7 cellular contexts compared by ENCODE assay signal in the genomic region with DNA sequence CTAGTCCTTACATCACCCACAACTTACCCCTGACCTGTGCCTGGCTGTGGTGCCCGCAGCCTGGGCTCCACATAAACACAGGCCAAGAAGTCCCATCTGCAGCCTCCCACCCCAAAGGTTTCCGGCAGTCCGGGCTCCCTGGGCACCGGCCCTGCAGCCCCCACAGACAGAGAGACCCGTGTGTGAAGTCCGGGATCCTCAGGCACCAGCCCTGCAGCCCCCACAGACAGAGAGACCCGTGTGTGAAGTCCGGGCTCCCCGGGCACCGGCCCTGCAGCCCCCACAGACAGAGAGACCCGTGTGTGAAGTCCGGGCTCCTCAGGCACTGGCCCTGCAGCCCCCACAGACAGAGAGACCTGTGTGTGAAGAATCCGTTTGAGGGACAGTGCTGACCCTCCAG.
A peak's percentile ranks its signal among the peaks of the same experiment; 100 is the strongest.
DNase-seq lines count a peak whose midpoint lies in the region; ATAC-seq, FAIRE-seq and TF ChIP-seq lines count a peak whose summit lies in the region.
"Not testable (repeated sequence)": the region's sequence is repeated elsewhere in the genome, so short reads cannot be mapped to it uniquely, and the experiment has no call there.

No MANE protein-coding gene starts in this region.

- TF ChIP-seq POLR2A in HepG2 (IDR thresholded peaks at IDR 0.05; ENCODE audit: insufficient read depth in 1 of 2, low read depth in 2 of 2, low read length in 2 of 2); spleen (IDR thresholded peaks at IDR 0.05): not testable (repeated sequence)

- H3K4me2 ChIP-seq in BLaER1 treated with 17β-estradiol and CSF1 and Interleukin-3, amounts not matched to agents 10 nM and 100 nM: peak overlapping the region in 9 of 11 experiments; percentile 54 to 94 (median 78); a peak in 18 of 22 replicates
- H3K4me2 ChIP-seq in OCI-LY1 (ENCODE audit: low read length): peak overlapping the region; percentile 46
- H3K4me2 ChIP-seq in SU-DHL-6 (ENCODE audit: low read depth, low read length, poor library complexity, severe bottlenecking): peak overlapping the region; percentile 24
- peak overlapping the region; percentile 51; the same call in 1 of the 2 replicates for H3K4me2 ChIP-seq in HepG2 (ENCODE audit: low read depth, low read length)

- CTCF ChIA-PET in HepG2 (lab: Yijun Ruan, JAX; ENCODE audit: low intra/inter-chr PET ratio, low total read pairs): not testable (repeated sequence)

- not testable (repeated sequence) for DNase-seq in activated T-helper 2 cell treated with anti-CD3 and anti-CD28 coated beads, Interferon-gamma antibody, Interleukin-2, Interleukin-4, amounts not matched to agents 10 μg/mL and 5 μg/mL and 100 μg/mL, durations not matched to agents 14 hours and 24 hours and 36 hours (ENCODE audit: low spot score); HepG2 (ENCODE audit: low spot score); stimulated activated naive B cell treated with anti-CD40 and anti-IgM and Interleukin-4, amounts not matched to agents 10 μg/mL and 1 μg/mL and 100 μg/mL, for 72 hours
- peak; percentile 56 for DNase-seq in spleen

- not testable (repeated sequence) for H3K9me3 Mint-ChIP-seq in activated T-helper 2 cell treated with anti-CD3 and anti-CD28 coated beads, Interferon-gamma antibody, Interleukin-2, Interleukin-4, amounts not matched to agents 10 μg/mL and 5 μg/mL and 100 μg/mL, durations not matched to agents 14 hours and 24 hours and 36 hours; stimulated activated naive B cell treated with anti-CD40 and anti-IgM and Interleukin-4, amounts not matched to agents 10 μg/mL and 1 μg/mL and 100 μg/mL, for 72 hours

- not testable (repeated sequence) for H3K4me3 Mint-ChIP-seq in activated T-helper 2 cell treated with anti-CD3 and anti-CD28 coated beads, Interferon-gamma antibody, Interleukin-2, Interleukin-4, amounts not matched to agents 10 μg/mL and 5 μg/mL and 100 μg/mL, durations not matched to agents 14 hours and 24 hours and 36 hours (ENCODE audit: low read depth); stimulated activated naive B cell treated with anti-CD40 and anti-IgM and Interleukin-4, amounts not matched to agents 10 μg/mL and 1 μg/mL and 100 μg/mL, for 72 hours

- H3K36me3 Mint-ChIP-seq in activated T-helper 2 cell treated with anti-CD3 and anti-CD28 coated beads, Interferon-gamma antibody, Interleukin-2, Interleukin-4, amounts not matched to agents 10 μg/mL and 5 μg/mL and 100 μg/mL, durations not matched to agents 14 hours and 24 hours and 36 hours (ENCODE audit: low read depth); stimulated activated naive B cell treated with anti-CD40 and anti-IgM and Interleukin-4, amounts not matched to agents 10 μg/mL and 1 μg/mL and 100 μg/mL, for 72 hours: not testable (repeated sequence)

- not testable (repeated sequence) for TF ChIP-seq CTCF in OCI-LY1 (IDR thresholded peaks at IDR 0.05; ENCODE audit: low read length); SU-DHL-6 (IDR thresholded peaks at IDR 0.05; ENCODE audit: insufficient read depth, low read length, poor library complexity, severe bottlenecking); HepG2 (CRISPR knock-in tag; IDR thresholded peaks at IDR 0.05); spleen (IDR thresholded peaks at IDR 0.05 in 8 of 11, conservative IDR thresholded peaks at IDR 0.05 in 3 of 11)

- not testable (repeated sequence) for H3F3A ChIP-seq in OCI-LY1 (ENCODE audit: insufficient read depth, low read length); SU-DHL-6 (ENCODE audit: insufficient read depth)

- peaks cover 18% of the 10 kb centered on the region for H3K4me1 Mint-ChIP-seq in activated T-helper 2 cell treated with anti-CD3 and anti-CD28 coated beads, Interferon-gamma antibody, Interleukin-2, Interleukin-4, amounts not matched to agents 10 μg/mL and 5 μg/mL and 100 μg/mL, durations not matched to agents 14 hours and 24 hours and 36 hours (ENCODE audit: low read depth)
- H3K4me1 Mint-ChIP-seq in stimulated activated naive B cell treated with anti-CD40 and anti-IgM and Interleukin-4, amounts not matched to agents 10 μg/mL and 1 μg/mL and 100 μg/mL, for 72 hours: peaks cover 12 to 34% of the 10 kb centered on the region in 2 donors

- not testable (repeated sequence) for H3K9me2 ChIP-seq in OCI-LY1 (ENCODE audit: low read depth, low read length); SU-DHL-6 (replicated peaks; ENCODE audit: insufficient read depth, low read length)

- H3K4me1 ChIP-seq in BLaER1 treated with 17β-estradiol and CSF1 and Interleukin-3, amounts not matched to agents 10 nM and 100 nM: peaks cover 0 to 64% (median 48%) of the 10 kb centered on the region in 10 experiments; a peak in 17 of 20 replicates
- H3K4me1 ChIP-seq in OCI-LY1 (ENCODE audit: insufficient read depth, low read length, severe bottlenecking): peaks cover 69% of the 10 kb centered on the region
- H3K4me1 ChIP-seq in HepG2 (ENCODE audit: insufficient read depth, low read length); spleen: not testable (repeated sequence)

- not testable (repeated sequence) for TF ChIP-seq EP300 in HepG2 (IDR thresholded peaks at IDR 0.05; ENCODE audit: low read depth in 2 of 2, low read length in 2 of 2); HepG2 (CRISPR knock-in tag; IDR thresholded peaks at IDR 0.05; ENCODE audit: borderline replicate concordance)

- peak overlapping the region in 2 of 10 experiments; percentile 54 to 57; a peak in 4 of 20 replicates for H3K4me3 ChIP-seq in BLaER1 treated with 17β-estradiol and CSF1 and Interleukin-3, amounts not matched to agents 10 nM and 100 nM
- peak overlapping the region; percentile 57 for H3K4me3 ChIP-seq in OCI-LY1 (ENCODE audit: low read depth, low read length, poor library complexity, severe bottlenecking)
- H3K4me3 ChIP-seq in SU-DHL-6 (ENCODE audit: insufficient read depth, low read length, poor library complexity, severe bottlenecking); spleen: not testable (repeated sequence)
- H3K4me3 ChIP-seq in HepG2 (replicated peaks in 1 of 3; ENCODE audit: insufficient read depth in 1 of 3, low read depth in 2 of 3, low read length in 3 of 3): peak overlapping the region in 1 of 3 experiments; percentile 52; a peak in 2 of 6 replicates

- not testable (repeated sequence) for BruUV-seq in HepG2 (replicated peaks; lab: Mats Ljungman, UMichigan)

- FAIRE-seq in HepG2 (lab: Jason Lieb, UNC): not testable (repeated sequence)

- not testable (repeated sequence) for H3K36me3 ChIP-seq in BLaER1 treated with 17β-estradiol and CSF1 and Interleukin-3, amounts not matched to agents 10 nM and 100 nM; OCI-LY1 (ENCODE audit: insufficient read depth, low read length); SU-DHL-6 (ENCODE audit: low read length); HepG2 (replicated peaks in 1 of 2; ENCODE audit: control insufficient read depth in 1 of 2, insufficient read depth in 2 of 2, low read length in 2 of 2); spleen

- H3K9me3 ChIP-seq in BLaER1 treated with 17β-estradiol and CSF1 and Interleukin-3, amounts not matched to agents 10 nM and 100 nM (replicated peaks in 1 of 11); OCI-LY1 (ENCODE audit: low read length); SU-DHL-6 (ENCODE audit: insufficient read depth, low read length); HepG2 (ENCODE audit: low read length); spleen: not testable (repeated sequence)

- no CpG with 5 or more reads among the region's 13 CpGs for WGBS in HepG2 (ENCODE audit: low lambda C conversion rate)
- 83 to 98% (median 88%) methylated on average over 8 to 13 of the region's 13 CpGs for WGBS in spleen, 5 donors

- POLR2A ChIA-PET in HepG2 (lab: Yijun Ruan, JAX): not testable (repeated sequence)

- H4K20me1 ChIP-seq in BLaER1 treated with 17β-estradiol and CSF1 and Interleukin-3, amounts not matched to agents 10 nM and 100 nM; OCI-LY1 (ENCODE audit: insufficient read depth, low read length); SU-DHL-6 (ENCODE audit: low read depth, low read length); HepG2 (ENCODE audit: insufficient read depth, low read length): not testable (repeated sequence)

- H3K9ac ChIP-seq in BLaER1 treated with 17β-estradiol and CSF1 and Interleukin-3, amounts not matched to agents 10 nM and 100 nM: peak overlapping the region in 5 of 11 experiments; percentile 44 to 78 (median 72); a peak in 9 of 22 replicates
- peak overlapping the region; percentile 71 for H3K9ac ChIP-seq in OCI-LY1 (ENCODE audit: low read length)
- peak overlapping the region; percentile 38 for H3K9ac ChIP-seq in SU-DHL-6 (ENCODE audit: low read length)
- H3K9ac ChIP-seq in HepG2 (ENCODE audit: insufficient read depth, low read depth, low read length): not testable (repeated sequence)

- not testable (repeated sequence) for H2AFZ ChIP-seq in OCI-LY1 (ENCODE audit: low read length); SU-DHL-6 (ENCODE audit: low read depth, low read length, severe bottlenecking); HepG2 (ENCODE audit: low read length)

- peak; percentile 1; the same call in 1 of the 3 replicates for ATAC-seq in HepG2
- ATAC-seq in stimulated activated naive B cell treated with anti-CD40 and anti-IgM and Interleukin-4, amounts not matched to agents 10 μg/mL and 1 μg/mL and 100 μg/mL, for 72 hours (replicated peaks): not testable (repeated sequence)

- peaks cover 0 to 25% (median 0%) of the 10 kb centered on the region in 11 experiments; a peak in 7 of 22 replicates for H3K27me3 ChIP-seq in BLaER1 treated with 17β-estradiol and CSF1 and Interleukin-3, amounts not matched to agents 10 nM and 100 nM
- H3K27me3 ChIP-seq in OCI-LY1 (ENCODE audit: insufficient read depth, low read length); SU-DHL-6 (ENCODE audit: low read length); HepG2 (ENCODE audit: control insufficient read depth in 1 of 2, insufficient read depth in 2 of 2, low read length in 2 of 2); spleen (replicated peaks in 1 of 7): not testable (repeated sequence)

- TF ChIP-seq RAD21 in HepG2 (CRISPR knock-in tag; IDR thresholded peaks at IDR 0.05): not testable (repeated sequence)

- H3K27ac ChIP-seq in BLaER1 treated with 17β-estradiol and CSF1 and Interleukin-3, amounts not matched to agents 10 nM and 100 nM: peak overlapping the region in 7 of 11 experiments; percentile 35 to 77 (median 68); a peak in 12 of 22 replicates
- H3K27ac ChIP-seq in OCI-LY1 (ENCODE audit: low read depth, low read length, poor library complexity, severe bottlenecking) (peak overlapping the region; percentile 98), SU-DHL-6 (ENCODE audit: low read depth, low read length) (peak overlapping the region; percentile 58)
- H3K27ac ChIP-seq in HepG2 (ENCODE audit: extremely low read length, insufficient read depth, low read length); spleen: not testable (repeated sequence)

- intact Hi-C loops in activated T-helper 2 cell treated with anti-CD3 and anti-CD28 coated beads, Interferon-gamma antibody, Interleukin-2, Interleukin-4, amounts not matched to agents 10 μg/mL and 5 μg/mL and 100 μg/mL, durations not matched to agents 14 hours and 24 hours and 36 hours (cut with micrococcal nuclease); HepG2 (cut with micrococcal nuclease; ENCODE audit: unreplicated experiment); spleen (cut with DNase I; ENCODE audit: low total_unique reads): not testable (repeated sequence)

- H3K79me2 ChIP-seq in OCI-LY1 (ENCODE audit: insufficient read depth, low read length); SU-DHL-6 (ENCODE audit: insufficient read depth, low read length); HepG2 (ENCODE audit: insufficient read depth, low read length): not testable (repeated sequence)

- H3K27ac Mint-ChIP-seq in activated T-helper 2 cell treated with anti-CD3 and anti-CD28 coated beads, Interferon-gamma antibody, Interleukin-2, Interleukin-4, amounts not matched to agents 10 μg/mL and 5 μg/mL and 100 μg/mL, durations not matched to agents 14 hours and 24 hours and 36 hours: peak overlapping the region; percentile 12
- peak overlapping the region; percentile 51 for H3K27ac Mint-ChIP-seq in stimulated activated naive B cell treated with anti-CD40 and anti-IgM and Interleukin-4, amounts not matched to agents 10 μg/mL and 1 μg/mL and 100 μg/mL, for 72 hours

- H3K27me3 Mint-ChIP-seq in activated T-helper 2 cell treated with anti-CD3 and anti-CD28 coated beads, Interferon-gamma antibody, Interleukin-2, Interleukin-4, amounts not matched to agents 10 μg/mL and 5 μg/mL and 100 μg/mL, durations not matched to agents 14 hours and 24 hours and 36 hours (ENCODE audit: low read depth); stimulated activated naive B cell treated with anti-CD40 and anti-IgM and Interleukin-4, amounts not matched to agents 10 μg/mL and 1 μg/mL and 100 μg/mL, for 72 hours: not testable (repeated sequence)

- in situ Hi-C loops in HepG2 (cut with HindIII; ENCODE audit: extremely low pct_ligation_motif_present, low pct_unique_long_range_greater_than_20kb): not testable (repeated sequence)

Comparison
In these comparisons a context has a peak if more than half of its experiments do, and no peak if none do; other contexts are left out.
1. H3K4me2 ChIP-seq: peak in every context shown above with its lines; median percentile 78 in BLaER1 treated with 17β-estradiol and CSF1 and Interleukin-3, amounts not matched to agents 10 nM and 100 nM; 51 in HepG2; 46 in OCI-LY1; 24 in SU-DHL-6.